ENCODE assay signal across 13 cellular contexts in the genomic region with DNA sequence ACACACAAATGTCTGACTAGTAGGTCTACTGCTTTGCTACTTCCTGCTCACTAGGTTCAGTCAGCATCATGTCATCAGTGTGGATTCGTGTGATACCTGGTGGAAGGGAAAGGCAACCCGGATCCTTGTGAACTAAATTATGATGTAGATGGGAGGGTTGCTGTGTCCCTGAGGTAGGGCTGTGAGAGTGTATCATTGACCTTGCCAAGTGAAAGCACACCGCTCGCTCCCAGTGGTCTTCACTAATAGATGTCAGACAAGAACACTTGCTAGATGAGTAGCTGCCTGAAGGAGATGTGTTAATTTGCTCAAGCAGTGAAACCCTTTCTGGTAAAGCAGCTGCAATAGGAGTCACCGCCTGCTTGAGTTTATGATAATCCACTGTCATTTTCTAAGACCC.
DNase-seq lines count a peak whose midpoint lies in the region; TF ChIP-seq lines count a peak whose summit lies in the region.
"Had no signal": no experiment of that assay in that cellular context is flagged by ENCODE, and none has a peak within 500 bp of the region (broad histone marks: within the 10 kb centered on the region; RNA-seq: fewer than 3 reads in every experiment).

No MANE protein-coding gene starts in this region.

- peaks cover 4% of the 10 kb centered on the region for H3K9me3 Mint-ChIP-seq in activated CD4-positive, alpha-beta T cell treated with anti-CD3 and anti-CD28 coated beads, Interleukin-2, amount 10 ng/mL, durations not matched to agents 24 days and 14 days
- peaks cover 9% of the 10 kb centered on the region for H3K9me3 Mint-ChIP-seq in neural crest cell

- TF ChIP-seq CTCF in neural crest cell (conservative IDR thresholded peaks at IDR 0.05), result no peak

- H3K36me3 Mint-ChIP-seq in activated CD4-positive, alpha-beta T cell treated with anti-CD3 and anti-CD28 coated beads, Interleukin-2, amount 10 ng/mL, durations not matched to agents 24 days and 14 days (ENCODE audit: low read depth), result peaks cover 7% of the 10 kb centered on the region
- peaks cover 49% of the 10 kb centered on the region for H3K36me3 Mint-ChIP-seq in neural crest cell (ENCODE audit: low read depth)

- peaks cover 5% of the 10 kb centered on the region for H3K27me3 Mint-ChIP-seq in activated CD4-positive, alpha-beta T cell treated with anti-CD3 and anti-CD28 coated beads, Interleukin-2, amount 10 ng/mL, durations not matched to agents 24 days and 14 days
- no peaks in the 10 kb centered on the region for H3K27me3 Mint-ChIP-seq in neural crest cell (ENCODE audit: low read depth)
- H3K27me3 Mint-ChIP-seq: B cell; CD4-positive, alpha-beta T cell had no signal

- DNase-seq in activated CD4-positive, alpha-beta T cell treated with anti-CD3 and anti-CD28 coated beads, Interleukin-2, amount 10 ng/mL, durations not matched to agents 24 days and 14 days, result peak; percentile 48
- DNase-seq in activated CD4-positive, alpha-beta T cell treated with anti-CD3 and anti-CD28 coated beads for 1 hour, result no peak
- no peak for DNase-seq in neural crest cell (ENCODE audit: low read depth, low spot score)
- DNase-seq in glomerular visceral epithelial cell (ENCODE audit: extremely low spot score), result no peak
- no peak for DNase-seq in head of caudate nucleus
- DNase-seq: AML-193; Caco-2; Calu3; CD4-positive, alpha-beta T cell; CD8-positive, alpha-beta T cell; DMS79 treated with DMSO at 0.1 percent for 48 hours; GF-D8 had no signal

- H3K4me1 Mint-ChIP-seq in activated CD4-positive, alpha-beta T cell treated with anti-CD3 and anti-CD28 coated beads, Interleukin-2, amount 10 ng/mL, durations not matched to agents 24 days and 14 days, result no peaks in the 10 kb centered on the region
- peaks cover 9% of the 10 kb centered on the region for H3K4me1 Mint-ChIP-seq in neural crest cell
- H3K4me1 Mint-ChIP-seq: B cell had no signal

- intact Hi-C loops in activated CD4-positive, alpha-beta T cell treated with anti-CD3 and anti-CD28 coated beads, Interleukin-2, amount 10 ng/mL, durations not matched to agents 24 days and 14 days (cut with micrococcal nuclease), result no loop called here
- intact Hi-C loops in head of caudate nucleus (cut with DNase I), result no loop called here

- H3K27ac Mint-ChIP-seq in activated CD4-positive, alpha-beta T cell treated with anti-CD3 and anti-CD28 coated beads, Interleukin-2, amount 10 ng/mL, durations not matched to agents 24 days and 14 days, result no peak overlapping the region
- peak overlapping the region; percentile 43 for H3K27ac Mint-ChIP-seq in neural crest cell (ENCODE audit: unreplicated experiment)
- H3K27ac Mint-ChIP-seq: B cell; CD4-positive, alpha-beta T cell; CD8-positive, alpha-beta T cell had no signal

- H3K4me3 Mint-ChIP-seq in activated CD4-positive, alpha-beta T cell treated with anti-CD3 and anti-CD28 coated beads, Interleukin-2, amount 10 ng/mL, durations not matched to agents 24 days and 14 days, result no peak overlapping the region
- no peak overlapping the region for H3K4me3 Mint-ChIP-seq in neural crest cell
- H3K4me3 Mint-ChIP-seq: B cell; CD4-positive, alpha-beta T cell; CD8-positive, alpha-beta T cell had no signal
